ENCODE assay signal across 8 cellular contexts in genomic region chr12:121626087-121626852, GRCh38. TPM values are rescaled to one million over a fixed set of nuclear protein-coding genes. Genes with fewer than 3 reads are reported as not detected.
DNase-seq lines count a peak whose midpoint lies in the region; ATAC-seq and TF ChIP-seq lines count a peak whose summit lies in the region.

ORAI1 (plus strand) TSS chr12:121626530.

- ATAC-seq in GM19043 (IDR thresholded peaks at IDR 0.05; ENCODE audit: low read depth, unreplicated experiment) (peak; percentile 59), HG03378 (IDR thresholded peaks at IDR 0.05; ENCODE audit: unreplicated experiment) (peak; percentile 47)

- H3K27me3 ChIP-seq in kidney epithelial cell (ENCODE audit: control insufficient read depth, insufficient read depth, low read length): no peaks in the 10 kb centered on the region

- no peak for TF ChIP-seq CTCF in kidney epithelial cell (IDR thresholded peaks at IDR 0.05; ENCODE audit: insufficient read depth, low read length, poor library complexity, severe bottlenecking)

- DNase-seq in AG20443 (ENCODE audit: low spot score): peak; percentile 99
- peak; percentile 95 for DNase-seq in NCI-H510A (lab: John Stamatoyannopoulos, UW)
- DNase-seq in activated CD4-positive, alpha-beta T cell treated with anti-CD3 and anti-CD28 coated beads for 1 hour: peak; percentile 94
- peak; percentile 10 to 22 for DNase-seq in cerebellar nuclear complex (lab: John Stamatoyannopoulos, UW)
- peak; percentile 59 for DNase-seq in kidney epithelial cell (ENCODE audit: low read depth)
- DNase-seq in stimulated activated CD4-positive, alpha-beta T cell treated with anti-CD3 and anti-CD28 coated beads, Interleukin-15, amount 100 ng/mL, for 24 hours: peak; percentile 98

- H3K4me3 ChIP-seq in kidney epithelial cell (ENCODE audit: low read depth, low read length): peak within 1 kb of the TSS; percentile 63

- H3K36me3 ChIP-seq in kidney epithelial cell (ENCODE audit: control insufficient read depth, insufficient read depth, low read length): no peaks in the 10 kb centered on the region

RNA-seq across cellular contexts. Expression of gene ORAI1, which starts in this region (rescaled TPM):
- 11.9 and 18.4 TPM in 2 replicates for total RNA-seq in kidney epithelial cell

Comparison
In these comparisons a context has a peak if more than half of its experiments do, and no peak if none do; other contexts are left out.
1. Peak in every context shown above with its lines: DNase-seq, ATAC-seq and H3K4me3 ChIP-seq.
2. DNase-seq: peak in every context shown above with its lines; median percentile 99 in AG20443; 98 in stimulated activated CD4-positive, alpha-beta T cell treated with anti-CD3 and anti-CD28 coated beads, Interleukin-15, amount 100 ng/mL, for 24 hours; 95 in NCI-H510A; 94 in activated CD4-positive, alpha-beta T cell treated with anti-CD3 and anti-CD28 coated beads for 1 hour; 59 in kidney epithelial cell; 16 in cerebellar nuclear complex.